ENCODE assay signal across 24 cellular contexts in genomic region chr17:82148997-82149396, GRCh38.
"Had no signal": no experiment of that assay in that cellular context is flagged by ENCODE, and none has a peak within 500 bp of the region (broad histone marks: within the 10 kb centered on the region; RNA-seq: fewer than 3 reads in every experiment).

No MANE protein-coding gene starts in this region.

- FAIRE-seq: astrocyte, bronchial epithelial cell had no signal

- H3K9me3 ChIP-seq: body of pancreas, MG63 had no signal

- H3K27ac ChIP-seq: body of pancreas had no signal

- H3K27me3 ChIP-seq: body of pancreas, MG63 had no signal

- DNase-seq: activated CD4-positive, alpha-beta T cell treated with anti-CD3 and anti-CD28 coated beads, Interleukin-2, amount 10 ng/mL, durations not matched to agents 7 days and 5 days; activated CD4-positive, alpha-beta T cell treated with anti-CD3 and anti-CD28 coated beads, Interleukin-2, amount 50 U/mL, for 48 hours; activated CD8-positive, alpha-beta T cell treated with anti-CD3 and anti-CD28 coated beads, Interleukin-2, amount 10 ng/mL, durations not matched to agents 7 days and 5 days; activated gamma-delta T cell; activated naive CD4-positive, alpha-beta T cell treated with Interleukin-2 at 50 U/mL for 16 hours; activated naive CD8-positive, alpha-beta T cell treated with anti-CD3 and anti-CD28 coated beads, Interleukin-2, amount 10 ng/mL, durations not matched to agents 7 days and 5 days; activated T-cell treated with anti-CD3 and anti-CD28 coated beads, Interleukin-2, amount 50 U/mL, for 24 hours; amygdala; body of pancreas; caudate nucleus; cerebellar nuclear complex; Karpas-422; MG63; NCI-H1048; NCI-H1436 treated with DMSO at 0.1 percent for 48 hours; NCI-H1694 treated with DMSO at 0.1 percent for 48 hours; NCI-H2029; NCI-H345; NCI-H524 treated with DMSO at 0.1 percent for 48 hours; Right ventricle myocardium superior; T1000 had no signal

- H3K4me3 ChIP-seq: body of pancreas, MG63 had no signal

- ATAC-seq: activated CD8-positive, alpha-beta T cell treated with anti-CD3 and anti-CD28 coated beads, Interleukin-2, amount 10 ng/mL, durations not matched to agents 7 days and 5 days; body of pancreas; Panc1 had no signal
